Comparison of ENCODE assay signal across 8 cellular contexts in the genomic region with DNA sequence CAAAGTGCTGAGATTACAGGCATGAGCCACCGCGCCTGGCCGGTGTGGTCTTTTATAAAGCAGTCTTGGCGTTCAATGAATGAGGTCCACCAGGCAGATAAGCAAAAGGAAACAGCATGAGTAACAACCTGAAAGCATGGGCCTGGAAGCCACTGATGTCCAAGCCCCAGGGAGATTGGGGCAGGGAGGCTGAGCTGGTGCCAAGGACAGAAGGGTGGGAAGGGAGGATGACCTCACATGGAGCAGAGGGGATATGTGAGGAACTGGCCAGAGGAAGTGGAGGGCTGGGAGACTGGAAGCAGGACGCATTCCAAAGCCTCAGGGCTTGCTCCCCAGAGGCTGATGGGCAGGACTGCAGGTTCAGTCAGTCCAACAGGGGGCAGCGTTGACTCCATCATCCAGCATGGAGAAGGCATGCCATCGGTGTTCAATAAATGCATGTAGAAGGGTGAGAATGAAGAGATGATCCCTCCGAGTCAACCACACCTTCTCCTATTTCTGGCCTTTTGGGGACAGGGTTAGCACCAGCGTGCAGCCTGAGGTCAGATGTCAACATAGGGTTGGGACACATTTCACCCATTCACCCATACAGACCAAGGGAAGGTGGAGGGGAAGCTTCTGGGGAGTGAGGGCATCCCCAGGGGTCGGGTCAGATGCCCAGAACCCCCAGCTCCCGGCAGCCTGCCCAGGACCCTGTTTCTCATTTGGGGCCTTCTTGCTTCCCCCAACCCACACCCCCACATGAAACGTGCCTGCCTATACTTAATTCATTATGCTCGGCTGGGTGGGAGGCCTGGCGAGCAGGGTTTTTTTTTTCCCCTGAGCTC. TPM values are rescaled to one million over a fixed set of nuclear protein-coding genes. Genes with fewer than 3 reads are reported as not detected.
DNase-seq lines count a peak whose midpoint lies in the region; ATAC-seq lines count a peak whose summit lies in the region.

No MANE protein-coding gene starts in this region.

- peaks cover 17% of the 10 kb centered on the region for H3K4me1 Mint-ChIP-seq in stimulated activated naive CD8-positive, alpha-beta T cell treated with anti-CD3 and anti-CD28 coated beads, Interleukin-15, amount 100 ng/mL, for 72 hours

- H3K27me3 Mint-ChIP-seq in stimulated activated naive CD8-positive, alpha-beta T cell treated with anti-CD3 and anti-CD28 coated beads, Interleukin-15, amount 100 ng/mL, for 72 hours: no peaks in the 10 kb centered on the region

- no peaks in the 10 kb centered on the region for H3K9me3 Mint-ChIP-seq in stimulated activated naive CD8-positive, alpha-beta T cell treated with anti-CD3 and anti-CD28 coated beads, Interleukin-15, amount 100 ng/mL, for 72 hours

- DNase-seq in stimulated activated naive CD4-positive, alpha-beta T cell treated with Interleukin-2 at 50 U/mL for 16 hours (lab: John Stamatoyannopoulos, UW): peak; percentile 15
- DNase-seq in stimulated activated naive CD4-positive, alpha-beta T cell (lab: John Stamatoyannopoulos, UW): no peak
- peak; percentile 63 to 68 for DNase-seq in activated CD4-positive, alpha-beta T cell treated with anti-CD3 and anti-CD28 coated beads, Interleukin-2, amount 50 U/mL, for 48 hours
- DNase-seq in left ventricle myocardium superior (peak; percentile 70), middle frontal gyrus (ENCODE audit: extremely low spot score, low spot score) (no peak)
- peak; percentile 28 to 41 for DNase-seq in stimulated activated naive CD8-positive, alpha-beta T cell treated with anti-CD3 and anti-CD28 coated beads, Interleukin-15, amount 100 ng/mL, for 72 hours

- H3K27ac Mint-ChIP-seq in stimulated activated naive CD8-positive, alpha-beta T cell treated with anti-CD3 and anti-CD28 coated beads, Interleukin-15, amount 100 ng/mL, for 72 hours: no peak overlapping the region

- intact Hi-C loops in left ventricle myocardium superior (cut with micrococcal nuclease): no loop called here

- ATAC-seq in left ventricle myocardium superior (peak; percentile 8), HG02981 (IDR thresholded peaks at IDR 0.05; ENCODE audit: unreplicated experiment) (no peak), HG02759 (IDR thresholded peaks at IDR 0.05; ENCODE audit: unreplicated experiment) (no peak)
- ATAC-seq in stimulated activated naive CD8-positive, alpha-beta T cell treated with anti-CD3 and anti-CD28 coated beads, Interleukin-15, amount 100 ng/mL, for 72 hours: no peak

- no peak overlapping the region for H3K4me3 Mint-ChIP-seq in stimulated activated naive CD8-positive, alpha-beta T cell treated with anti-CD3 and anti-CD28 coated beads, Interleukin-15, amount 100 ng/mL, for 72 hours

RNA-seq across cellular contexts. Expression of a gene that starts 14.8 kb away (rescaled TPM):
- total RNA-seq in left ventricle myocardium superior: 9,164 TPM

RNA-seq across cellular contexts. Expression of a gene that starts 29.0 kb away (rescaled TPM):
- total RNA-seq in left ventricle myocardium superior: 13.0 TPM

Comparison
In these comparisons a context has a peak if more than half of its experiments do, and no peak if none do; other contexts are left out.
1. DNase-seq: peak in stimulated activated naive CD4-positive, alpha-beta T cell treated with Interleukin-2 at 50 U/mL for 16 hours (single experiment), activated CD4-positive, alpha-beta T cell treated with anti-CD3 and anti-CD28 coated beads, Interleukin-2, amount 50 U/mL, for 48 hours (2 of 2), left ventricle myocardium superior (single experiment) and stimulated activated naive CD8-positive, alpha-beta T cell treated with anti-CD3 and anti-CD28 coated beads, Interleukin-15, amount 100 ng/mL, for 72 hours (2 of 2); none in stimulated activated naive CD4-positive, alpha-beta T cell (0 of 6) and middle frontal gyrus (single experiment).